Comparison of ENCODE assay signal across 1 cellular context in genomic region chr17:48181653-48182052, GRCh38.
TF ChIP-seq lines count a peak whose summit lies in the region.

No MANE protein-coding gene starts in this region.

TF ChIP-seq in IMR-90, 13 proteins besides CTCF, POLR2A, EP300 and RAD21:
- TF ChIP-seq, protein P1, sequence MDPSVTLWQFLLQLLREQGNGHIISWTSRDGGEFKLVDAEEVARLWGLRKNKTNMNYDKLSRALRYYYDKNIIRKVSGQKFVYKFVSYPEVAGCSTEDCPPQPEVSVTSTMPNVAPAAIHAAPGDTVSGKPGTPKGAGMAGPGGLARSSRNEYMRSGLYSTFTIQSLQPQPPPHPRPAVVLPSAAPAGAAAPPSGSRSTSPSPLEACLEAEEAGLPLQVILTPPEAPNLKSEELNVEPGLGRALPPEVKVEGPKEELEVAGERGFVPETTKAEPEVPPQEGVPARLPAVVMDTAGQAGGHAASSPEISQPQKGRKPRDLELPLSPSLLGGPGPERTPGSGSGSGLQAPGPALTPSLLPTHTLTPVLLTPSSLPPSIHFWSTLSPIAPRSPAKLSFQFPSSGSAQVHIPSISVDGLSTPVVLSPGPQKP (IDR thresholded peaks at IDR 0.05; ENCODE audit: borderline replicate concordance, low read depth, low read length): no peak
- TF ChIP-seq MXI1 (IDR thresholded peaks at IDR 0.05; ENCODE audit: borderline replicate concordance, low read depth, low read length) (no peak), FOS (IDR thresholded peaks at IDR 0.05; ENCODE audit: low read depth, low read length) (no peak), NFE2L2 (IDR thresholded peaks at IDR 0.05; ENCODE audit: low read depth, low read length) (no peak), BHLHE40 (IDR thresholded peaks at IDR 0.05; ENCODE audit: low read depth, low read length) (no peak), MAFK (IDR thresholded peaks at IDR 0.05; ENCODE audit: low read depth, low read length) (no peak), SMC3 (IDR thresholded peaks at IDR 0.05; ENCODE audit: low read depth, low read length) (no peak)
